19 cellular contexts compared by ENCODE assay signal in the genomic region with DNA sequence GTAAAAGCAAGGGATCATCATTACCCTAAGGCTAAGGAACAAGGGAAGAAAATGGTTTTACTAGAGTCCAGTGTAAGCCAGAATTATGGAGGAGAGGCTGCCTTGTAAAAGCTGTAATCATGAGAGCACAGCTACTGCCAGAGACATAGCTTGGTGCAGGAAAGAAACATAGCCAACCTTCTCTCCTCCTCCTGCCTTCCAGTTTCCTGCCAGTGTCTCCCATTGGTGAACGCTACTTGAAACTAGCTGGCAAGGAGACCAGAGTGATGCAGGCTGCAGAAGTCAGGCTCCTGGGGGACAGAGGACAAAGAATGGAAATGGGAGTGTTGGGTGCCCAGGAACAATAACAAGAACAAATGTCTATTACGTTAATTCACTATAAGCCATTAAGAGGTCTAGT.
"Had no signal": no experiment of that assay in that cellular context is flagged by ENCODE, and none has a peak within 500 bp of the region (broad histone marks: within the 10 kb centered on the region; RNA-seq: fewer than 3 reads in every experiment).

No MANE protein-coding gene starts in this region.

- H3K27ac Mint-ChIP-seq: activated naive CD4-positive, alpha-beta T cell treated with anti-CD3 and anti-CD28 coated beads for 36 hours; activated T-cell treated with anti-CD3 and anti-CD28 coated beads, Interleukin-2, amount 50 U/mL, for 72 hours; natural killer cell treated with Interleukin-12 subunit alpha and Interleukin-12 subunit beta and Interleukin-15 and Interleukin-18, amount 100 ng/mL, for 72 hours had no signal

- H3K36me3 Mint-ChIP-seq: natural killer cell treated with Interleukin-12 subunit alpha and Interleukin-12 subunit beta and Interleukin-15 and Interleukin-18, amount 100 ng/mL, for 72 hours had no signal

- DNase-seq: activated CD4-positive, alpha-beta T cell treated with anti-CD3 and anti-CD28 coated beads, Interleukin-2, amount 50 U/mL, for 4 hours; activated effector memory CD4-positive, alpha-beta T cell treated with Interleukin-2 at 50 U/mL for 16 hours; activated naive CD4-positive, alpha-beta T cell treated with anti-CD3 and anti-CD28 coated beads for 36 hours; activated T-cell treated with anti-CD3 and anti-CD28 coated beads, Interleukin-2, amount 50 U/mL, for 72 hours; anterior cingulate cortex; brain microvascular endothelial cell; esophagus squamous epithelium; gastrocnemius medialis; hypothalamus; left cardiac atrium; midbrain; pancreas; psoas muscle; spleen; stimulated activated CD4-positive, alpha-beta T cell treated with anti-CD3 and anti-CD28 coated beads, Interleukin-4, amount 100 ng/mL, for 1 hour; stimulated activated naive CD8-positive, alpha-beta T cell treated with anti-CD3 and anti-CD28 coated beads, Interleukin-15, Interleukin-2, amounts not matched to agents 100 U/mL and 50 U/mL, for 24 hours; T-helper 1 cell; tibial artery had no signal

- ATAC-seq: activated T-cell treated with anti-CD3 and anti-CD28 coated beads, Interleukin-2, amount 50 U/mL, for 72 hours; gastrocnemius medialis; left cardiac atrium; natural killer cell treated with Interleukin-12 subunit alpha and Interleukin-12 subunit beta and Interleukin-15 and Interleukin-18, amount 100 ng/mL, for 72 hours; pancreas; psoas muscle; stimulated activated naive CD8-positive, alpha-beta T cell treated with anti-CD3 and anti-CD28 coated beads, Interleukin-15, Interleukin-2, amounts not matched to agents 100 U/mL and 50 U/mL, for 24 hours had no signal

- H3K9me3 Mint-ChIP-seq: activated naive CD4-positive, alpha-beta T cell treated with anti-CD3 and anti-CD28 coated beads for 36 hours had no signal

- H3K4me3 Mint-ChIP-seq: activated naive CD4-positive, alpha-beta T cell treated with anti-CD3 and anti-CD28 coated beads for 36 hours; activated T-cell treated with anti-CD3 and anti-CD28 coated beads, Interleukin-2, amount 50 U/mL, for 72 hours; natural killer cell treated with Interleukin-12 subunit alpha and Interleukin-12 subunit beta and Interleukin-15 and Interleukin-18, amount 100 ng/mL, for 72 hours had no signal
